Comparison of ENCODE assay signal across 1 cellular context in genomic region chr20:58875541-58876134, GRCh38.
TF ChIP-seq lines count a peak whose summit lies in the region.

No MANE protein-coding gene starts in this region.

TF ChIP-seq in H1, 55 proteins besides CTCF, POLR2A, EP300 and RAD21 (continued from another document):
- TF ChIP-seq TEAD4 (IDR thresholded peaks at IDR 0.05; ENCODE audit: low read depth, low read length) (no peak), SP1 (IDR thresholded peaks at IDR 0.05; ENCODE audit: low read depth, low read length) (no peak), JUN (IDR thresholded peaks at IDR 0.05; ENCODE audit: low read depth, low read length) (no peak), TAF1 (IDR thresholded peaks at IDR 0.05; ENCODE audit: low read depth, low read length) (no peak), KDM5A (IDR thresholded peaks at IDR 0.05; ENCODE audit: low read length) (no peak), CHD1 (IDR thresholded peaks at IDR 0.05; ENCODE audit: low read depth, low read length) (no peak), EGR1 (IDR thresholded peaks at IDR 0.05; ENCODE audit: borderline replicate concordance, low read depth, low read length) (no peak), EZH2 (IDR thresholded peaks at IDR 0.05; ENCODE audit: low read depth, low read length, severe bottlenecking) (no peak), SIRT6 (IDR thresholded peaks at IDR 0.05; ENCODE audit: low read length) (no peak), KDM4A (IDR thresholded peaks at IDR 0.05; ENCODE audit: low read depth, low read length, severe bottlenecking) (no peak), NRF1 (IDR thresholded peaks at IDR 0.05; ENCODE audit: low read depth, low read length) (no peak), SRF (IDR thresholded peaks at IDR 0.05; ENCODE audit: low read depth, low read length) (no peak), KDM1A (IDR thresholded peaks at IDR 0.05; ENCODE audit: borderline replicate concordance, low read length) (no peak), SP2 (IDR thresholded peaks at IDR 0.05; ENCODE audit: low read length) (no peak)
